Comparison of ENCODE assay signal across 8 cellular contexts in genomic region chr3:157532529-157533297, GRCh38. TPM values are rescaled to one million over a fixed set of nuclear protein-coding genes. Genes with fewer than 3 reads are reported as not detected.
DNase-seq lines count a peak whose midpoint lies in the region; ATAC-seq and TF ChIP-seq lines count a peak whose summit lies in the region.

No MANE protein-coding gene starts in this region.

- H3K9me3 Mint-ChIP-seq in activated CD8-positive, alpha-beta T cell treated with anti-CD3 and anti-CD28 coated beads, Interleukin-2, amount 10 ng/mL, durations not matched to agents 7 days and 5 days (ENCODE audit: insufficient read depth): no peaks in the 10 kb centered on the region

- ATAC-seq in DND-41 (ENCODE audit: insufficient read depth, low read depth): peak; percentile 89
- peak; percentile 87 for ATAC-seq in GM19467 (IDR thresholded peaks at IDR 0.05; ENCODE audit: unreplicated experiment)
- peak; percentile 87 for ATAC-seq in HG03460 (IDR thresholded peaks at IDR 0.05; ENCODE audit: unreplicated experiment)
- peak; percentile 53 for ATAC-seq in activated CD8-positive, alpha-beta T cell treated with anti-CD3 and anti-CD28 coated beads, Interleukin-2, amount 10 ng/mL, durations not matched to agents 7 days and 5 days
- peak; percentile 88 to 90 for ATAC-seq in left cardiac atrium

- no peaks in the 10 kb centered on the region for H3K9me3 ChIP-seq in DND-41 (ENCODE audit: insufficient read depth, low read length, severe bottlenecking)

- H3K4me3 Mint-ChIP-seq in activated CD8-positive, alpha-beta T cell treated with anti-CD3 and anti-CD28 coated beads, Interleukin-2, amount 10 ng/mL, durations not matched to agents 7 days and 5 days: no peak overlapping the region

- TF ChIP-seq CTCF in DND-41 (IDR thresholded peaks at IDR 0.05; ENCODE audit: borderline replicate concordance, extremely low read depth, low read length, poor library complexity, severe bottlenecking) (peak; percentile 75), retinal pigment epithelial cell (conservative IDR thresholded peaks at IDR 0.05; ENCODE audit: low read depth, low read length) (peak; percentile 77)

- no peaks in the 10 kb centered on the region for H3K36me3 Mint-ChIP-seq in activated CD8-positive, alpha-beta T cell treated with anti-CD3 and anti-CD28 coated beads, Interleukin-2, amount 10 ng/mL, durations not matched to agents 7 days and 5 days (ENCODE audit: low read depth)

- peaks cover 3% of the 10 kb centered on the region for H3K27me3 Mint-ChIP-seq in activated CD8-positive, alpha-beta T cell treated with anti-CD3 and anti-CD28 coated beads, Interleukin-2, amount 10 ng/mL, durations not matched to agents 7 days and 5 days (ENCODE audit: low read depth)

- intact Hi-C loops in left cardiac atrium (cut with DNase I): loop anchor here in 1 of 2 donors (5.0 to 10.0 kb wide), 2 partner anchors 40 to 992 kb away; no protein-coding TSS in a partner anchor

- CTCF ChIA-PET in activated CD8-positive, alpha-beta T cell treated with anti-CD3 and anti-CD28 coated beads, Interleukin-2, amount 10 ng/mL, durations not matched to agents 7 days and 5 days (lab: Charles Lee): interaction anchor here (0.6 to 4.0 kb wide), 19 partner anchors 10 to 1137 kb away, joined by 3 to 77 read pairs (median 3); no protein-coding TSS in a partner anchor

- no peak overlapping the region for H3K27ac ChIP-seq in DND-41 (ENCODE audit: low read length)

- H3K27ac Mint-ChIP-seq in activated CD8-positive, alpha-beta T cell treated with anti-CD3 and anti-CD28 coated beads, Interleukin-2, amount 10 ng/mL, durations not matched to agents 7 days and 5 days: no peak overlapping the region

- no peaks in the 10 kb centered on the region for H3K79me2 ChIP-seq in DND-41 (ENCODE audit: insufficient read depth, low read length)

- no peaks in the 10 kb centered on the region for H3K36me3 ChIP-seq in DND-41 (ENCODE audit: insufficient read depth, low read length)

- H4K20me1 ChIP-seq in DND-41 (ENCODE audit: insufficient read depth, low read length): no peaks in the 10 kb centered on the region

- H3K4me1 ChIP-seq in DND-41 (ENCODE audit: insufficient read depth, low read length): no peaks in the 10 kb centered on the region

- POLR2A ChIA-PET in activated CD8-positive, alpha-beta T cell treated with anti-CD3 and anti-CD28 coated beads, Interleukin-2, amount 10 ng/mL, durations not matched to agents 7 days and 5 days (lab: Charles Lee): no interaction called here

- H2AFZ ChIP-seq in DND-41 (ENCODE audit: low read depth, low read length): 0 out of 2 replicates have a peak overlapping the region, but pooled peaks have one; percentile 15

- H3K27me3 ChIP-seq in DND-41 (ENCODE audit: insufficient read depth, low read length, poor library complexity): no peaks in the 10 kb centered on the region

- H3K4me1 Mint-ChIP-seq in activated CD8-positive, alpha-beta T cell treated with anti-CD3 and anti-CD28 coated beads, Interleukin-2, amount 10 ng/mL, durations not matched to agents 7 days and 5 days (ENCODE audit: low read depth): no peaks in the 10 kb centered on the region

- H3K4me2 ChIP-seq in DND-41 (ENCODE audit: insufficient read depth, low read length): no peak overlapping the region

- no peak overlapping the region for H3K9ac ChIP-seq in DND-41 (ENCODE audit: low read depth, low read length)

- no peak overlapping the region for H3K4me3 ChIP-seq in DND-41 (ENCODE audit: low read depth in 1 of 2, low read length in 2 of 2)
- H3K4me3 ChIP-seq in retinal pigment epithelial cell (ENCODE audit: low read length): no peak overlapping the region

- DNase-seq in DND-41 (peak; percentile 20), NCI-H345 treated with DMSO at 0.1 percent for 48 hours (lab: John Stamatoyannopoulos, UW; ENCODE audit: unreplicated experiment) (peak; percentile 36), left cardiac atrium (no peak), retinal pigment epithelial cell (ENCODE audit: low read depth) (peak; percentile 51), ureter (ENCODE audit: low spot score) (no peak)
- peak; percentile 26 for DNase-seq in activated CD8-positive, alpha-beta T cell treated with anti-CD3 and anti-CD28 coated beads, Interleukin-2, amount 10 ng/mL, durations not matched to agents 7 days and 5 days

RNA-seq across cellular contexts. Expression of gene VEPH1, which starts 29.5 kb away (rescaled TPM):
- not detected for total RNA-seq in activated CD8-positive, alpha-beta T cell treated with anti-CD3 and anti-CD28 coated beads, Interleukin-2, amount 10 ng/mL, durations not matched to agents 7 days and 5 days
- total RNA-seq in left cardiac atrium (under 1 TPM; 0.42 to 0.56 TPM), ureter (10.8 TPM)

Comparison
In these comparisons a context has a peak if more than half of its experiments do, and no peak if none do; other contexts are left out.
1. DNase-seq: peak in DND-41 (single experiment), NCI-H345 treated with DMSO at 0.1 percent for 48 hours (single experiment), activated CD8-positive, alpha-beta T cell treated with anti-CD3 and anti-CD28 coated beads, Interleukin-2, amount 10 ng/mL, durations not matched to agents 7 days and 5 days (single experiment) and retinal pigment epithelial cell (single experiment); none in left cardiac atrium (single experiment) and ureter (single experiment).
2. Peak in every context shown above with its lines, with median percentiles within 50 percentile points of each other: ATAC-seq.